In genomic region chr18:59359576-59359952, GRCh38 we compare ENCODE assay signal across 7 cellular contexts. TPM values are rescaled to one million over a fixed set of nuclear protein-coding genes. Genes with fewer than 3 reads are reported as not detected.
A peak's percentile ranks its signal among the peaks of the same experiment; 100 is the strongest.
DNase-seq lines count a peak whose midpoint lies in the region; ATAC-seq and TF ChIP-seq lines count a peak whose summit lies in the region.

No MANE protein-coding gene starts in this region.

- H3K4me3 ChIP-seq in left ventricle myocardium inferior (peak overlapping the region; percentile 96), smooth muscle cell (peak overlapping the region; percentile 91)

- 10% methylated on average over 4 of the region's 4 CpGs for WGBS in smooth muscle cell (ENCODE audit: low lambda C conversion rate)

- H3K36me3 ChIP-seq in left ventricle myocardium inferior (peaks cover 16% of the 10 kb centered on the region), smooth muscle cell (ENCODE audit: low read depth) (peaks cover 10% of the 10 kb centered on the region)

- H3K79me2 ChIP-seq in smooth muscle cell (ENCODE audit: low read depth): peaks cover 50% of the 10 kb centered on the region

- intact Hi-C loops in left ventricle myocardium inferior (cut with micrococcal nuclease): no loop called here

- H3K9ac ChIP-seq in smooth muscle cell (ENCODE audit: low read depth): no peak overlapping the region

- H3F3A ChIP-seq in smooth muscle cell (ENCODE audit: low read depth): no peaks in the 10 kb centered on the region

- H4K20me1 ChIP-seq in smooth muscle cell (ENCODE audit: low read depth): peaks cover 33% of the 10 kb centered on the region

- TF ChIP-seq CTCF in VCaP (conservative IDR thresholded peaks at IDR 0.05) (no peak), left ventricle myocardium inferior (IDR thresholded peaks at IDR 0.05; ENCODE audit: borderline replicate concordance) (no peak), smooth muscle cell (IDR thresholded peaks at IDR 0.05; ENCODE audit: borderline replicate concordance, insufficient read depth, poor library complexity, severe bottlenecking) (no peak)

- H2AFZ ChIP-seq in smooth muscle cell (ENCODE audit: low read depth): peak overlapping the region; percentile 77

- H3K4me2 ChIP-seq in smooth muscle cell: peak overlapping the region; percentile 87

- no peak for DNase-seq in left ventricle myocardium inferior
- DNase-seq in smooth muscle cell (lab: John Stamatoyannopoulos, UW; ENCODE audit: unreplicated experiment): no peak
- no peak for DNase-seq in NCI-H1105 (lab: John Stamatoyannopoulos, UW)
- no peak for DNase-seq in iPS-NIHi11 (ENCODE audit: low spot score)

- H3K27me3 ChIP-seq in left ventricle myocardium inferior (ENCODE audit: low read depth) (no peaks in the 10 kb centered on the region), smooth muscle cell (ENCODE audit: low read depth) (peaks cover 20% of the 10 kb centered on the region)

- H3K4me1 ChIP-seq in left ventricle myocardium inferior: peaks cover 44% of the 10 kb centered on the region
- peaks cover 36% of the 10 kb centered on the region for H3K4me1 ChIP-seq in smooth muscle cell (ENCODE audit: low read depth)

- peak; percentile 6 for ATAC-seq in GM19324 (IDR thresholded peaks at IDR 0.05; ENCODE audit: low FRiP score, unreplicated experiment)
- ATAC-seq in HG02970 (IDR thresholded peaks at IDR 0.05; ENCODE audit: low FRiP score, unreplicated experiment): peak; percentile 1

- H3K27ac ChIP-seq in VCaP (peak overlapping the region; percentile 87), left ventricle myocardium inferior (replicated peaks) (peak overlapping the region; percentile 93), smooth muscle cell (ENCODE audit: low read depth) (no peak overlapping the region)

- H3K9me3 ChIP-seq in left ventricle myocardium inferior (replicated peaks) (no peaks in the 10 kb centered on the region), smooth muscle cell (replicated peaks; ENCODE audit: low read depth) (no peaks in the 10 kb centered on the region)

RNA-seq across cellular contexts. Expression of gene LMAN1, which starts 0.5 kb away (rescaled TPM):
- total RNA-seq in left ventricle myocardium inferior: 56.8 TPM
- total RNA-seq in smooth muscle cell: 206 and 270 TPM in 2 replicates
- 120 and 126 TPM in 2 replicates for polyA plus RNA-seq in smooth muscle cell

RNA-seq across cellular contexts. Expression of gene CPLX4, which starts 41.1 kb away (rescaled TPM):
- not detected for total RNA-seq in left ventricle myocardium inferior
- not detected in 2 replicates for total RNA-seq in smooth muscle cell
- polyA plus RNA-seq in smooth muscle cell: not detected in 2 replicates
